ENCODE assay signal across 8 cellular contexts in genomic region chr20:31711416-31712111, GRCh38. TPM values are rescaled to one million over a fixed set of nuclear protein-coding genes. Genes with fewer than 3 reads are reported as not detected.
DNase-seq lines count a peak whose midpoint lies in the region; ATAC-seq and TF ChIP-seq lines count a peak whose summit lies in the region.

No MANE protein-coding gene starts in this region.

- H3K4me2 ChIP-seq in BLaER1 (peak overlapping the region; percentile 46; the same call in 1 of the 2 replicates), mammary epithelial cell (ENCODE audit: insufficient read depth, low read depth, low read length) (peak overlapping the region; percentile 79), neural cell (ENCODE audit: low read length) (no peak overlapping the region)

- dilution Hi-C loops in mammary epithelial cell (cut with HindIII; ENCODE audit: low sequenced_read_pairs): loop anchor here (25.0 kb wide), 1 partner anchor 149 kb away; no protein-coding TSS in a partner anchor

- intact Hi-C loops in mammary epithelial cell (cut with micrococcal nuclease): no loop called here

- BruUV-seq in mammary epithelial cell (replicated peaks; lab: Mats Ljungman, UMichigan): TSS peak; percentile 87

- H3K4me1 ChIP-seq in BLaER1: peaks cover 100% of the 10 kb centered on the region
- peaks cover 78% of the 10 kb centered on the region for H3K4me1 ChIP-seq in mammary epithelial cell (ENCODE audit: insufficient read depth, low read length)

- H3K36me3 ChIP-seq in BLaER1 (peaks cover 91% of the 10 kb centered on the region), mammary epithelial cell (ENCODE audit: insufficient read depth, low read length) (peaks cover 26% of the 10 kb centered on the region), neural cell (ENCODE audit: insufficient read depth, low read length) (peaks cover 16% of the 10 kb centered on the region)

- H3K27ac ChIP-seq in BLaER1 (peak overlapping the region; percentile 91), mammary epithelial cell (ENCODE audit: insufficient read depth, low read depth, low read length) (peak overlapping the region; percentile 95), neural cell (ENCODE audit: low read length) (no peak overlapping the region)

- H3K27me3 ChIP-seq in BLaER1 (no peaks in the 10 kb centered on the region), mammary epithelial cell (ENCODE audit: insufficient read depth, low read length) (no peaks in the 10 kb centered on the region), neural cell (ENCODE audit: insufficient read depth, low read depth, low read length) (no peaks in the 10 kb centered on the region)

- no peak for TF ChIP-seq RAD21 in neural cell (conservative IDR thresholded peaks at IDR 0.05)

- DNase-seq in NCI-H2029 (lab: John Stamatoyannopoulos, UW) (peak; percentile 81), mammary epithelial cell (no peak), GM13977 (ENCODE audit: low spot score) (no peak), cortex of kidney (lab: John Stamatoyannopoulos, UW) (no peak)

- H3K9ac ChIP-seq in BLaER1 (peak overlapping the region; percentile 43), mammary epithelial cell (ENCODE audit: insufficient read depth, low read length) (peak overlapping the region; percentile 85), neural cell (ENCODE audit: low read length) (no peak overlapping the region)

- H3K9me2 ChIP-seq in neural cell (ENCODE audit: insufficient read depth, low read length): no peaks in the 10 kb centered on the region

- peaks cover 56% of the 10 kb centered on the region for H4K20me1 ChIP-seq in BLaER1
- no peaks in the 10 kb centered on the region for H4K20me1 ChIP-seq in mammary epithelial cell (ENCODE audit: insufficient read depth, low read length)
- H4K20me1 ChIP-seq in neural cell (ENCODE audit: insufficient read depth): peaks cover under 1% of the 10 kb centered on the region

- CTCF ChIA-PET in mammary epithelial cell (lab: Charles Lee; ENCODE audit: low non-redundant PET): interaction anchor here (0.5 kb wide), 1 partner anchor 15 kb away, joined by 3 read pairs; no protein-coding TSS in a partner anchor

- H3K79me2 ChIP-seq in mammary epithelial cell (ENCODE audit: insufficient read depth, low read length): peaks cover 90% of the 10 kb centered on the region
- peaks cover 51% of the 10 kb centered on the region for H3K79me2 ChIP-seq in neural cell (replicated peaks; ENCODE audit: insufficient read depth, low read length)

- H3F3A ChIP-seq in neural cell (ENCODE audit: insufficient read depth, low read length, poor library complexity, severe bottlenecking): no peaks in the 10 kb centered on the region

- ATAC-seq in GM18519 (IDR thresholded peaks at IDR 0.05; ENCODE audit: low FRiP score, unreplicated experiment): no peak
- ATAC-seq in GM18909 (IDR thresholded peaks at IDR 0.05; ENCODE audit: poor library complexity, unreplicated experiment): no peak

- TF ChIP-seq CTCF in mammary epithelial cell (conservative IDR thresholded peaks at IDR 0.05 in 1 of 2, IDR thresholded peaks at IDR 0.05 in 1 of 2; ENCODE audit: extremely low read depth in 1 of 2, insufficient read depth in 1 of 2, low read depth in 1 of 2, low read length in 2 of 2): no peak
- no peak for TF ChIP-seq CTCF in neural cell (IDR thresholded peaks at IDR 0.05; ENCODE audit: poor library complexity, severe bottlenecking)
- TF ChIP-seq CTCF in GM13977 (IDR thresholded peaks at IDR 0.05; ENCODE audit: extremely low read depth, insufficient read depth, missing control alignments): no peak

- H2AFZ ChIP-seq in mammary epithelial cell (ENCODE audit: low read depth, low read length) (no peak overlapping the region), neural cell (ENCODE audit: low read depth, low read length) (no peak overlapping the region)

- H3K4me3 ChIP-seq in BLaER1 (no peak overlapping the region), mammary epithelial cell (replicated peaks in 1 of 3; ENCODE audit: insufficient read depth in 1 of 3, low read depth in 2 of 3, low read length in 3 of 3) (no peak overlapping the region), neural cell (ENCODE audit: low read length) (peak overlapping the region; percentile 36)

- no peaks in the 10 kb centered on the region for H3K9me3 ChIP-seq in BLaER1
- H3K9me3 ChIP-seq in mammary epithelial cell (replicated peaks; ENCODE audit: insufficient read depth, low read length): no peaks in the 10 kb centered on the region
- no peaks in the 10 kb centered on the region for H3K9me3 ChIP-seq in neural cell (ENCODE audit: low read length)

- in situ Hi-C loops in mammary epithelial cell (cut with MboI; ENCODE audit: low sequenced_read_pairs in 2 of 2) (loop anchor here in 1 of 2 donors (25.0 kb wide), 1 partner anchor 149 kb away; no protein-coding TSS in a partner anchor), GM13977 (cut with MboI; ENCODE audit: low pct_unique_long_range_greater_than_20kb, low sequenced_read_pairs, unreplicated experiment) (no loop called here)

- no peak for TF ChIP-seq EP300 in neural cell (conservative IDR thresholded peaks at IDR 0.05; ENCODE audit: poor library complexity, severe bottlenecking)

TF ChIP-seq in neural cell, 6 proteins besides CTCF, POLR2A, EP300 and RAD21:
- no peak for TF ChIP-seq REST (IDR thresholded peaks at IDR 0.05; ENCODE audit: borderline replicate concordance)
- no peak for TF ChIP-seq TAF1 (IDR thresholded peaks at IDR 0.05; ENCODE audit: low read depth)
- no peak for TF ChIP-seq SMC3 (conservative IDR thresholded peaks at IDR 0.05; ENCODE audit: poor library complexity)
- TF ChIP-seq EZH2 (IDR thresholded peaks at IDR 0.05; ENCODE audit: borderline replicate concordance, insufficient read depth, low read length, poor library complexity, severe bottlenecking): no peak
- no peak for TF ChIP-seq POLR2AphosphoS5 (IDR thresholded peaks at IDR 0.05)
- TF ChIP-seq MXI1 (conservative IDR thresholded peaks at IDR 0.05; ENCODE audit: poor library complexity, severe bottlenecking): no peak

RNA-seq across cellular contexts. Expression of gene BCL2L1, which starts 11.1 kb away (rescaled TPM):
- 100 to 1,000 TPM; 196 to 212 TPM for total RNA-seq in mammary epithelial cell
- polyA plus RNA-seq in mammary epithelial cell (132 TPM), neural cell (125 and 134 TPM in 2 replicates)
- polyA minus RNA-seq in mammary epithelial cell (137 TPM), neural cell (140 and 152 TPM in 2 replicates)

RNA-seq across cellular contexts. Expression of gene TPX2, which starts 27.5 kb away (rescaled TPM):
- 10 to 100 TPM in 1 of 2 donors, 1 to 10 TPM in 1; 9.5 to 74.3 TPM for total RNA-seq in mammary epithelial cell
- polyA plus RNA-seq in mammary epithelial cell (51.2 TPM), neural cell (1.6 and 2.1 TPM in 2 replicates)
- polyA minus RNA-seq in mammary epithelial cell (108 TPM), neural cell (6.3 and 8.5 TPM in 2 replicates)

Comparison
In these comparisons a context has a peak if more than half of its experiments do, and no peak if none do; other contexts are left out.
1. RNA of gene TPX2, which starts 27.5 kb away (polyA plus RNA-seq): 51.2 TPM in mammary epithelial cell (single experiment); 1.6 to 2.1 TPM in neural cell; every median in the first group is over 10 times any median in the second.